Comparison of ENCODE assay signal across 8 cellular contexts in genomic region chr20:48920527-48921167, GRCh38. TPM values are rescaled to one million over a fixed set of nuclear protein-coding genes. Genes with fewer than 3 reads are reported as not detected.
DNase-seq lines count a peak whose midpoint lies in the region; ATAC-seq and TF ChIP-seq lines count a peak whose summit lies in the region.

No MANE protein-coding gene starts in this region.

- WGBS in mesodermal cell (ENCODE audit: insufficient coverage in 2 of 2), 2 experiments: 22 to 29% methylated on average over 8 of the region's 10 CpGs
- WGBS in urinary bladder: 32% methylated on average over 10 of the region's 10 CpGs

- CTCF ChIA-PET in activated naive CD4-positive, alpha-beta T cell treated with anti-CD3 and anti-CD28 coated beads, Interleukin-2, amount 10 ng/mL, durations not matched to agents 7 days and 5 days (lab: Charles Lee): no interaction called here

- H3K27me3 ChIP-seq in brain microvascular endothelial cell (replicated peaks): no peaks in the 10 kb centered on the region

- peak overlapping the region; percentile 89 for H3K27ac Mint-ChIP-seq in activated naive CD4-positive, alpha-beta T cell treated with anti-CD3 and anti-CD28 coated beads, Interleukin-2, amount 10 ng/mL, durations not matched to agents 7 days and 5 days

- in situ Hi-C loops in brain microvascular endothelial cell (cut with HindIII; ENCODE audit: low pct_ligation_motif_present, low sequenced_read_pairs): loop anchor here (25.0 kb wide), 1 partner anchor 258 kb away; no protein-coding TSS in a partner anchor

- peaks cover 14% of the 10 kb centered on the region for H3K4me1 ChIP-seq in mesodermal cell (ENCODE audit: control insufficient read depth, insufficient read depth, low read length, poor library complexity, severe bottlenecking)
- no peaks in the 10 kb centered on the region for H3K4me1 ChIP-seq in urinary bladder (ENCODE audit: insufficient read depth)

- no peak for ATAC-seq in HG02588 (IDR thresholded peaks at IDR 0.05; ENCODE audit: unreplicated experiment)

- H3K27ac ChIP-seq in brain microvascular endothelial cell (peak overlapping the region; percentile 87), mesodermal cell (ENCODE audit: low read depth, low read length, severe bottlenecking) (peak overlapping the region; percentile 98), urinary bladder (ENCODE audit: low read depth) (peak overlapping the region; percentile 94)

- H3K36me3 ChIP-seq in brain microvascular endothelial cell (replicated peaks) (no peaks in the 10 kb centered on the region), mesodermal cell (ENCODE audit: control insufficient read depth, insufficient read depth, low read length) (no peaks in the 10 kb centered on the region), urinary bladder (ENCODE audit: insufficient read depth) (no peaks in the 10 kb centered on the region)

- no peaks in the 10 kb centered on the region for H3K36me3 Mint-ChIP-seq in activated naive CD4-positive, alpha-beta T cell treated with anti-CD3 and anti-CD28 coated beads, Interleukin-2, amount 10 ng/mL, durations not matched to agents 7 days and 5 days

- no peak for TF ChIP-seq CTCF in brain microvascular endothelial cell (IDR thresholded peaks at IDR 0.05; ENCODE audit: low read depth, low read length, missing control alignments)

- H3K27me3 Mint-ChIP-seq in activated naive CD4-positive, alpha-beta T cell treated with anti-CD3 and anti-CD28 coated beads, Interleukin-2, amount 10 ng/mL, durations not matched to agents 7 days and 5 days: peaks cover 6% of the 10 kb centered on the region

- no peaks in the 10 kb centered on the region for H3K9me3 Mint-ChIP-seq in activated naive CD4-positive, alpha-beta T cell treated with anti-CD3 and anti-CD28 coated beads, Interleukin-2, amount 10 ng/mL, durations not matched to agents 7 days and 5 days

- H3K4me3 ChIP-seq in brain microvascular endothelial cell (ENCODE audit: low read depth, low read length): peak overlapping the region; percentile 92
- H3K4me3 ChIP-seq in mesodermal cell (ENCODE audit: extremely low read depth, insufficient read depth, low read length, poor library complexity, severe bottlenecking): peak overlapping the region; percentile 80
- peak overlapping the region; percentile 78 for H3K4me3 ChIP-seq in urinary bladder (ENCODE audit: low read depth, low read length)

- no peak for DNase-seq in activated naive CD4-positive, alpha-beta T cell treated with anti-CD3 and anti-CD28 coated beads, Interleukin-2, amount 10 ng/mL, durations not matched to agents 7 days and 5 days
- DNase-seq in activated naive CD4-positive, alpha-beta T cell treated with Interleukin-2 at 50 U/mL for 16 hours: no peak
- no peak for DNase-seq in brain microvascular endothelial cell
- DNase-seq in NCI-H1417 (lab: John Stamatoyannopoulos, UW): no peak
- DNase-seq in dermis blood vessel endothelial cell: no peak

- peak overlapping the region; percentile 84 for H3K4me3 Mint-ChIP-seq in activated naive CD4-positive, alpha-beta T cell treated with anti-CD3 and anti-CD28 coated beads, Interleukin-2, amount 10 ng/mL, durations not matched to agents 7 days and 5 days

- peaks cover 36% of the 10 kb centered on the region for H3K4me1 Mint-ChIP-seq in activated naive CD4-positive, alpha-beta T cell treated with anti-CD3 and anti-CD28 coated beads, Interleukin-2, amount 10 ng/mL, durations not matched to agents 7 days and 5 days

- no peaks in the 10 kb centered on the region for H3K9me3 ChIP-seq in mesodermal cell (ENCODE audit: control insufficient read depth, low read length)

RNA-seq across cellular contexts. Expression of gene ARFGEF2, which starts 0.9 kb away (rescaled TPM):
- polyA plus RNA-seq in mesodermal cell (2013, experiment 1 of 2): 13.5 TPM
- 11.6 TPM for polyA plus RNA-seq in mesodermal cell (2013, experiment 2 of 2)
- total RNA-seq in urinary bladder: 47.3 TPM
- 13.7 TPM for polyA plus RNA-seq in urinary bladder
- 67.7 and 87.8 TPM in 2 replicates for total RNA-seq in dermis blood vessel endothelial cell
